1 cellular context compared by ENCODE assay signal in genomic region chr2:121969155-121969554, GRCh38.
TF ChIP-seq lines count a peak whose summit lies in the region.

No MANE protein-coding gene starts in this region.

TF ChIP-seq in GM23338, 12 proteins besides CTCF, POLR2A, EP300 and RAD21 (continued from another document):
- TF ChIP-seq ZNF462 (CRISPR knock-in tag; IDR thresholded peaks at IDR 0.05): no peak
- TF ChIP-seq NANOG (IDR thresholded peaks at IDR 0.05; ENCODE audit: borderline replicate concordance): no peak
- TF ChIP-seq JUNB (IDR thresholded peaks at IDR 0.05; ENCODE audit: unreplicated experiment): no peak
- no peak for TF ChIP-seq ZNF114 (CRISPR knock-in tag; IDR thresholded peaks at IDR 0.05)
- TF ChIP-seq ETS1 (IDR thresholded peaks at IDR 0.05): no peak
